10 cellular contexts compared by ENCODE assay signal in genomic region chr1:246959944-246960693, GRCh38. TPM values are rescaled to one million over a fixed set of nuclear protein-coding genes. Genes with fewer than 3 reads are reported as not detected.
DNase-seq lines count a peak whose midpoint lies in the region; ATAC-seq and TF ChIP-seq lines count a peak whose summit lies in the region.
"Had no signal": no experiment of that assay in that cellular context is flagged by ENCODE, and none has a peak within 500 bp of the region (broad histone marks: within the 10 kb centered on the region; RNA-seq: fewer than 3 reads in every experiment).

No MANE protein-coding gene starts in this region.

- ATAC-seq in GM18520 (IDR thresholded peaks at IDR 0.05; ENCODE audit: unreplicated experiment) (peak; percentile 60), HG03520 (IDR thresholded peaks at IDR 0.05; ENCODE audit: unreplicated experiment) (peak; percentile 49), body of pancreas (no peak), HG02763 (IDR thresholded peaks at IDR 0.05; ENCODE audit: unreplicated experiment) (no peak)
- peak in 1 of 2 donors; percentile 5 for ATAC-seq in natural killer cell treated with Interleukin-12 subunit alpha and Interleukin-12 subunit beta and Interleukin-15 and Interleukin-18, amount 100 ng/mL, for 72 hours
- ATAC-seq in CD4-positive, alpha-beta T cell (ENCODE audit: poor library complexity) = no peak

- no peaks in the 10 kb centered on the region for H3K27me3 ChIP-seq in ascending aorta
- H3K27me3 ChIP-seq in body of pancreas = no peaks in the 10 kb centered on the region
- no peaks in the 10 kb centered on the region for H3K27me3 ChIP-seq in CD4-positive, alpha-beta T cell (ENCODE audit: control insufficient read depth, insufficient read depth, low read length)

- no peak for TF ChIP-seq POLR2A in body of pancreas (IDR thresholded peaks at IDR 0.05)

- H3K36me3 ChIP-seq in ascending aorta (no peaks in the 10 kb centered on the region), body of pancreas (replicated peaks in 1 of 2; ENCODE audit: insufficient read depth in 1 of 2, low read depth in 2 of 2) (no peaks in the 10 kb centered on the region)

- H3K27me3 Mint-ChIP-seq in natural killer cell treated with Interleukin-12 subunit alpha and Interleukin-12 subunit beta and Interleukin-15 and Interleukin-18, amount 100 ng/mL, for 72 hours = no peaks in the 10 kb centered on the region
- no peaks in the 10 kb centered on the region for H3K27me3 Mint-ChIP-seq in CD4-positive, alpha-beta T cell

- intact Hi-C loops in ascending aorta (cut with DNase I) (loop anchor here (1.0 kb wide), 1 partner anchor 53 kb away; no protein-coding TSS in a partner anchor), body of pancreas (cut with DNase I) (no loop called here)
- intact Hi-C loops in CD4-positive, alpha-beta T cell (cut with DNase I, micrococcal nuclease) = no loop called here

- POLR2A ChIA-PET in CD4-positive, alpha-beta T cell (lab: Charles Lee) = no interaction called here

- H3K4me1 ChIP-seq in ascending aorta (no peaks in the 10 kb centered on the region), body of pancreas (no peaks in the 10 kb centered on the region)

- peaks cover 13% of the 10 kb centered on the region for H3K36me3 Mint-ChIP-seq in natural killer cell treated with Interleukin-12 subunit alpha and Interleukin-12 subunit beta and Interleukin-15 and Interleukin-18, amount 100 ng/mL, for 72 hours
- no peaks in the 10 kb centered on the region for H3K36me3 Mint-ChIP-seq in CD4-positive, alpha-beta T cell (ENCODE audit: low read depth)

- peak overlapping the region; percentile 72 for H3K4me3 Mint-ChIP-seq in natural killer cell treated with Interleukin-12 subunit alpha and Interleukin-12 subunit beta and Interleukin-15 and Interleukin-18, amount 100 ng/mL, for 72 hours
- no peak overlapping the region for H3K4me3 Mint-ChIP-seq in CD4-positive, alpha-beta T cell

- no peak for DNase-seq in ascending aorta (ENCODE audit: low spot score in 2 of 2)
- DNase-seq in natural killer cell treated with Interleukin-12 subunit alpha and Interleukin-12 subunit beta and Interleukin-15 and Interleukin-18, amount 100 ng/mL, for 72 hours (ENCODE audit: low spot score) = no peak
- DNase-seq in body of pancreas = no peak
- no peak for DNase-seq in NCI-H187 treated with DMSO at 0.1 percent for 48 hours (lab: John Stamatoyannopoulos, UW)
- DNase-seq in CD4-positive, alpha-beta T cell = no peak
- DNase-seq: activated CD4-positive, CD25-positive, alpha-beta regulatory T cell treated with anti-CD3 and anti-CD28 coated beads, Interleukin-2, amount 50 U/mL, for 72 hours; NCI-H345 had no signal

- H3K4me1 Mint-ChIP-seq in natural killer cell treated with Interleukin-12 subunit alpha and Interleukin-12 subunit beta and Interleukin-15 and Interleukin-18, amount 100 ng/mL, for 72 hours (ENCODE audit: low read depth in 2 of 2) = peaks cover 35 to 36% of the 10 kb centered on the region in 2 donors
- no peaks in the 10 kb centered on the region for H3K4me1 Mint-ChIP-seq in CD4-positive, alpha-beta T cell (ENCODE audit: low read depth)

- H3K9me3 Mint-ChIP-seq in natural killer cell treated with Interleukin-12 subunit alpha and Interleukin-12 subunit beta and Interleukin-15 and Interleukin-18, amount 100 ng/mL, for 72 hours = peaks cover 3% of the 10 kb centered on the region
- no peaks in the 10 kb centered on the region for H3K9me3 Mint-ChIP-seq in CD4-positive, alpha-beta T cell

- CTCF ChIA-PET in CD4-positive, alpha-beta T cell (lab: Charles Lee) = no interaction called here

- H3K9me3 ChIP-seq in ascending aorta (no peaks in the 10 kb centered on the region), body of pancreas (no peaks in the 10 kb centered on the region)
- H3K9me3 ChIP-seq in CD4-positive, alpha-beta T cell (ENCODE audit: control insufficient read depth, low read length) = no peaks in the 10 kb centered on the region

- H3K27ac Mint-ChIP-seq in natural killer cell treated with Interleukin-12 subunit alpha and Interleukin-12 subunit beta and Interleukin-15 and Interleukin-18, amount 100 ng/mL, for 72 hours = peak overlapping the region; percentile 93 to 97
- no peak overlapping the region for H3K27ac Mint-ChIP-seq in CD4-positive, alpha-beta T cell

- peak in 2 of 3 experiments; percentile 15 to 48 for TF ChIP-seq CTCF in ascending aorta (IDR thresholded peaks at IDR 0.05)
- no peak for TF ChIP-seq CTCF in body of pancreas (IDR thresholded peaks at IDR 0.05)
- TF ChIP-seq CTCF in CD4-positive, alpha-beta T cell (IDR thresholded peaks at IDR 0.05) = no peak

- peak overlapping the region in 1 of 2 donors; percentile 2 for H3K27ac ChIP-seq in ascending aorta
- H3K27ac ChIP-seq in body of pancreas = peak overlapping the region in 1 of 4 donors; percentile 57
- H3K27ac ChIP-seq in CD4-positive, alpha-beta T cell (ENCODE audit: low read depth, low read length) = no peak overlapping the region

- no peak overlapping the region for H3K4me3 ChIP-seq in ascending aorta
- no peak overlapping the region for H3K4me3 ChIP-seq in body of pancreas

- WGBS in body of pancreas, 2 donors = 19 to 38% methylated on average over 1 of the region's 1 CpG

RNA-seq across cellular contexts. Expression of gene AHCTF1, which starts 28.4 kb away (rescaled TPM):
- total RNA-seq in ascending aorta (16.5 TPM), body of pancreas (10 to 100 TPM; 17.5 to 18.7 TPM)
- 10 to 100 TPM; 38.9 to 53.8 TPM for total RNA-seq in natural killer cell treated with Interleukin-12 subunit alpha and Interleukin-12 subunit beta and Interleukin-15 and Interleukin-18, amount 100 ng/mL, for 72 hours
- total RNA-seq in CD4-positive, alpha-beta T cell = 10 to 100 TPM; 65.6 to 68.8 TPM

RNA-seq across cellular contexts. Expression of gene ZNF695, which starts 47.7 kb away (rescaled TPM):
- total RNA-seq in ascending aorta (not detected), body of pancreas (not detected)
- 1 to 10 TPM in 1 of 2 donors, under 1 TPM in 1; 0.33 to 1.2 TPM for total RNA-seq in natural killer cell treated with Interleukin-12 subunit alpha and Interleukin-12 subunit beta and Interleukin-15 and Interleukin-18, amount 100 ng/mL, for 72 hours
- total RNA-seq in CD4-positive, alpha-beta T cell = not detected

Comparison
In these comparisons a context has a peak if more than half of its experiments do, and no peak if none do; other contexts are left out.
1. ATAC-seq: peak in GM18520 (single experiment) and HG03520 (single experiment); none in body of pancreas (single experiment), HG02763 (single experiment) and CD4-positive, alpha-beta T cell (single experiment).
2. CTCF ChIP-seq: peak in ascending aorta (2 of 3); none in body of pancreas (0 of 7) and CD4-positive, alpha-beta T cell (single experiment).